Comparison of ENCODE assay signal across 8 cellular contexts in the genomic region with DNA sequence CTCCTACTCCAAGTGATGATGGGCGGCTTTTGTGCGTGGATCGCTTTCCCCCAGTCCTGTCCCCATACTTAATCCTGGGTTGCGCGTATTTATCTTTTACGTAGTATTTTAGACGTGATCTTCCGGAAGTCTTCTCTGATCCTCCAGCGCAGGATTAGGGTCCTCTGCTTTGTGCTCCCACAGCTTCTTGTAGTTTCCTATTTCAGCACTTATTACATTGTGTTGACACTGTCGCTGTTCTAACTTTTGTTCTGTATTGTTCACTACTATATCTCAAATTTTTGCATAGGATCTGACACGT. TPM values are rescaled to one million over a fixed set of nuclear protein-coding genes. Genes with fewer than 3 reads are reported as not detected.
DNase-seq lines count a peak whose midpoint lies in the region; ATAC-seq and TF ChIP-seq lines count a peak whose summit lies in the region.

No MANE protein-coding gene starts in this region.

- intact Hi-C loops in OCI-LY7 (cut with micrococcal nuclease; ENCODE audit: unreplicated experiment), result no loop called here
- intact Hi-C loops in psoas muscle (cut with DNase I), result loop anchor here in 1 of 2 donors (10.0 kb wide), 1 partner anchor 243 kb away; the partner anchor contains the start of gene ANKHD1

- POLR2A ChIA-PET in OCI-LY7 (lab: Charles Lee), result interaction anchor here (0.8 to 1.8 kb wide), 10 partner anchors 9 to 292 kb away, joined by 3 to 9 read pairs (median 4); partner anchors contain the start of genes ANKHD1, HARS1, HARS2 and TMCO6

- no peak for ATAC-seq in psoas muscle
- ATAC-seq in HG02884 (IDR thresholded peaks at IDR 0.05; ENCODE audit: unreplicated experiment), result no peak

- H3K9me2 ChIP-seq in OCI-LY7 (ENCODE audit: insufficient read depth, low read length), result no peaks in the 10 kb centered on the region

- H2AFZ ChIP-seq in OCI-LY7 (ENCODE audit: low read length), result peak overlapping the region; percentile 51; the same call in 1 of the 2 replicates

- 0 out of 2 replicates have a peak, but pooled peaks cover 5% of the 10 kb centered on the region for H4K20me1 ChIP-seq in OCI-LY7 (ENCODE audit: insufficient read depth, low read length)

- H3K27ac ChIP-seq in OCI-LY7 (ENCODE audit: low read depth, low read length, poor library complexity, severe bottlenecking) (peak overlapping the region; percentile 42), psoas muscle (peak overlapping the region; percentile 84)

- CTCF ChIA-PET in OCI-LY7 (lab: Charles Lee; ENCODE audit: unreplicated experiment), result interaction anchor here (1.0 kb wide), 1 partner anchor 9 kb away, joined by 3 read pairs; the partner anchor contains the start of gene TMCO6

- TSS peak; percentile 85 for BruUV-seq in OCI-LY7 (replicated peaks; lab: Mats Ljungman, UMichigan)

- H3K36me3 ChIP-seq in OCI-LY7 (ENCODE audit: insufficient read depth, low read length) (peaks cover 71% of the 10 kb centered on the region), psoas muscle (ENCODE audit: insufficient read depth in 1 of 2, low read depth in 1 of 2) (peaks cover 12 to 76% of the 10 kb centered on the region in 2 donors)

- no peak for DNase-seq in GM12864 (ENCODE audit: low read depth)
- DNase-seq in OCI-LY7 (ENCODE audit: low spot score), result no peak
- DNase-seq in epithelial cell of proximal tubule (ENCODE audit: low read depth), result no peak
- no peak for DNase-seq in psoas muscle
- no peak for DNase-seq in NCI-H1694 treated with DMSO at 0.1 percent for 48 hours (lab: John Stamatoyannopoulos, UW)
- no peak for DNase-seq in central memory CD4-positive, alpha-beta T cell
- no peak for DNase-seq in activated CD4-positive, alpha-beta T cell treated with anti-CD3 and anti-CD28 coated beads, Interleukin-2, amount 50 U/mL, for 48 hours

- 1% methylated on average over 11 of the region's 11 CpGs for WGBS in psoas muscle, 3 donors

- H3K4me1 ChIP-seq in OCI-LY7 (ENCODE audit: insufficient read depth, low read length, poor library complexity, severe bottlenecking), result peaks cover 11% of the 10 kb centered on the region
- peaks cover 21% of the 10 kb centered on the region for H3K4me1 ChIP-seq in psoas muscle

- peak overlapping the region; percentile 98 for H3K4me2 ChIP-seq in OCI-LY7 (ENCODE audit: low read length)

- H3K9me3 ChIP-seq in OCI-LY7 (ENCODE audit: low read length) (no peaks in the 10 kb centered on the region), psoas muscle (no peaks in the 10 kb centered on the region)

- H3K4me3 ChIP-seq in GM12864 (ENCODE audit: low read depth, low read length) (peak overlapping the region; percentile 97), OCI-LY7 (ENCODE audit: low read depth, low read length, poor library complexity, severe bottlenecking) (peak overlapping the region; percentile 89), epithelial cell of proximal tubule (ENCODE audit: low read depth, low read length) (peak overlapping the region; percentile 95), psoas muscle (peak overlapping the region; percentile 89)

- TF ChIP-seq CTCF in GM12864 (IDR thresholded peaks at IDR 0.05; ENCODE audit: low read depth, low read length, missing control alignments) (no peak), OCI-LY7 (conservative IDR thresholded peaks at IDR 0.05; ENCODE audit: low read length) (no peak), epithelial cell of proximal tubule (conservative IDR thresholded peaks at IDR 0.05; ENCODE audit: low read depth, low read length) (no peak), psoas muscle (IDR thresholded peaks at IDR 0.05) (no peak)

- H3K79me2 ChIP-seq in OCI-LY7 (ENCODE audit: insufficient read depth, low read depth, low read length), result peaks cover 30% of the 10 kb centered on the region

- no peaks in the 10 kb centered on the region for H3K27me3 ChIP-seq in psoas muscle (ENCODE audit: insufficient read depth in 3 of 3, low read length in 2 of 3)

RNA-seq across cellular contexts. Expression of gene IK, which starts 0.5 kb away (rescaled TPM):
- 64.4 and 83.7 TPM in 2 replicates for total RNA-seq in OCI-LY7 (2014; rRNA removed; shearing (Covaris generic))
- total RNA-seq in OCI-LY7 (2022) (90.4 and 99.3 TPM in 2 replicates), epithelial cell of proximal tubule (95.4 and 124 TPM in 2 replicates), psoas muscle (10 to 100 TPM; 74.8 to 99.2 (median 83.4) TPM)
- 100 to 1,000 TPM in 1 of 3 donors, 10 to 100 TPM in 2; 96.5 to 169 (median 98.3) TPM for polyA plus RNA-seq in psoas muscle

RNA-seq across cellular contexts. Expression of gene NDUFA2, which starts 0.7 kb away (rescaled TPM):
- 107 and 166 TPM in 2 replicates for total RNA-seq in OCI-LY7 (2014; rRNA removed; shearing (Covaris generic))
- total RNA-seq in OCI-LY7 (2022) (63.4 and 70.3 TPM in 2 replicates), epithelial cell of proximal tubule (62.0 and 110 TPM in 2 replicates), psoas muscle (100 to 1,000 TPM in 2 of 4 donors, 10 to 100 TPM in 2; 82.6 to 136 (median 113) TPM)
- 100 to 1,000 TPM; 216 to 276 (median 252) TPM for polyA plus RNA-seq in psoas muscle

RNA-seq across cellular contexts. Expression of gene TMCO6, which starts 8.8 kb away (rescaled TPM):
- total RNA-seq in OCI-LY7 (2014; rRNA removed; shearing (Covaris generic)), result 15.4 and 26.9 TPM in 2 replicates
- total RNA-seq in OCI-LY7 (2022), result 36.8 and 38.8 TPM in 2 replicates
- total RNA-seq in epithelial cell of proximal tubule, result 9.0 and 127 TPM in 2 replicates
- 1 to 10 TPM; 3.6 to 4.9 (median 4.1) TPM for total RNA-seq in psoas muscle
- 1 to 10 TPM; 5.2 to 8.1 (median 6.4) TPM for polyA plus RNA-seq in psoas muscle

RNA-seq across cellular contexts. Expression of gene CD14, which starts 15.1 kb away (rescaled TPM):
- 0.54 and 1.0 TPM in 2 replicates for total RNA-seq in OCI-LY7 (2014; rRNA removed; shearing (Covaris generic))
- total RNA-seq in OCI-LY7 (2022), result 0.52 and 0.76 TPM in 2 replicates
- not detected in 2 replicates for total RNA-seq in epithelial cell of proximal tubule
- 10 to 100 TPM; 13.9 to 43.9 (median 18.0) TPM for total RNA-seq in psoas muscle
- polyA plus RNA-seq in psoas muscle, result 1 to 10 TPM; 4.9 to 9.0 (median 7.3) TPM

RNA-seq across cellular contexts. Expression of gene WDR55, which starts 16.6 kb away (rescaled TPM):
- total RNA-seq in OCI-LY7 (2014; rRNA removed; shearing (Covaris generic)), result 18.7 and 23.9 TPM in 2 replicates
- total RNA-seq in OCI-LY7 (2022), result 31.5 and 34.2 TPM in 2 replicates
- 14.6 and 23.4 TPM in 2 replicates for total RNA-seq in epithelial cell of proximal tubule
- 10 to 100 TPM in 3 of 4 donors, 1 to 10 TPM in 1; 9.9 to 20.9 (median 13.3) TPM for total RNA-seq in psoas muscle
- polyA plus RNA-seq in psoas muscle, result 10 to 100 TPM; 12.3 to 33.4 (median 26.9) TPM
